Comparison of ENCODE assay signal across 24 cellular contexts in genomic region chr4:152614337-152614736, GRCh38.
DNase-seq lines count a peak whose midpoint lies in the region; ATAC-seq and TF ChIP-seq lines count a peak whose summit lies in the region.
"Had no signal": no experiment of that assay in that cellular context is flagged by ENCODE, and none has a peak within 500 bp of the region (broad histone marks: within the 10 kb centered on the region; RNA-seq: fewer than 3 reads in every experiment).

No MANE protein-coding gene starts in this region.

- TF ChIP-seq EP300 in SK-N-SH (IDR thresholded peaks at IDR 0.05; ENCODE audit: borderline replicate concordance in 1 of 2, low read depth in 1 of 2, low read length in 1 of 2), result no peak

- H3K4me2 ChIP-seq in SK-N-SH, result no peak overlapping the region

- H3K4me3 ChIP-seq in epithelial cell of esophagus (ENCODE audit: low read length) (no peak overlapping the region), SK-N-SH (ENCODE audit: low read depth in 2 of 2, low read length in 1 of 2) (no peak overlapping the region)
- H3K4me3 ChIP-seq: body of pancreas, gastroesophageal sphincter had no signal

- H2AFZ ChIP-seq in SK-N-SH (ENCODE audit: low read depth), result no peak overlapping the region

- no peak for TF ChIP-seq CTCF in epithelial cell of esophagus (IDR thresholded peaks at IDR 0.05; ENCODE audit: insufficient read depth, low read depth, low read length, missing control alignments)
- no peak for TF ChIP-seq CTCF in SK-N-SH (IDR thresholded peaks at IDR 0.05)
- no peak for TF ChIP-seq CTCF in GM13976 (IDR thresholded peaks at IDR 0.05; ENCODE audit: borderline replicate concordance, control extremely low read depth, extremely low read depth, insufficient read depth, missing control alignments)

- CTCF ChIA-PET in SK-N-SH (lab: Yijun Ruan, JAX), result interaction anchor here (0.9 kb wide), 1 partner anchor 122 kb away, joined by 3 read pairs; no protein-coding TSS in a partner anchor

- H3K9me3 ChIP-seq in SK-N-SH, result no peaks in the 10 kb centered on the region
- H3K9me3 ChIP-seq: body of pancreas, gastroesophageal sphincter had no signal

- POLR2A ChIA-PET in SK-N-SH (lab: Yijun Ruan, JAX), result no interaction called here

- no peaks in the 10 kb centered on the region for H3K36me3 ChIP-seq in SK-N-SH (replicated peaks in 1 of 2; ENCODE audit: control insufficient read depth in 1 of 2, insufficient read depth in 2 of 2, low read length in 1 of 2)
- H3K36me3 ChIP-seq: gastroesophageal sphincter had no signal

- no peak for ATAC-seq in HG03196 (IDR thresholded peaks at IDR 0.05; ENCODE audit: unreplicated experiment)
- ATAC-seq: body of pancreas, gastroesophageal sphincter, natural killer cell had no signal

- no peaks in the 10 kb centered on the region for H4K20me1 ChIP-seq in SK-N-SH (ENCODE audit: insufficient read depth)

- 43% methylated on average over 3 of the region's 5 CpGs for WGBS in SK-N-SH (ENCODE audit: low lambda C conversion rate)

- no peak overlapping the region for H3K27ac ChIP-seq in SK-N-SH (ENCODE audit: low read depth in 2 of 2, low read length in 1 of 2)
- H3K27ac ChIP-seq: body of pancreas, gastroesophageal sphincter had no signal

- no peak for TF ChIP-seq RAD21 in SK-N-SH (IDR thresholded peaks at IDR 0.05; ENCODE audit: low read length)

- no peaks in the 10 kb centered on the region for H3F3A ChIP-seq in SK-N-SH (replicated peaks; ENCODE audit: insufficient read depth)

- in situ Hi-C loops in GM13976 (cut with MboI; ENCODE audit: low sequenced_read_pairs, unreplicated experiment), result no loop called here

- intact Hi-C loops in posterior vena cava (cut with DNase I), result no loop called here

- peak; percentile 57 for DNase-seq in COLO829 (ENCODE audit: low spot score)
- DNase-seq in M059J (ENCODE audit: low read depth), result peak; percentile 34
- peak; percentile 86 for DNase-seq in epithelial cell of esophagus (ENCODE audit: low read depth)
- peak; percentile 56 for DNase-seq in posterior vena cava (ENCODE audit: low spot score)
- no peak for DNase-seq in SK-N-SH
- no peak for DNase-seq in cortex of kidney (lab: John Stamatoyannopoulos, UW)
- DNase-seq in GM13976 (ENCODE audit: low spot score), result no peak
- DNase-seq: activated CD4-positive, alpha-beta memory T cell treated with anti-CD3 and anti-CD28 coated beads, Interleukin-2, amount 10 ng/mL, durations not matched to agents 7 days and 5 days; activated CD8-positive, alpha-beta memory T cell treated with anti-CD3 and anti-CD28 coated beads, Interleukin-2, amount 50 U/mL, for 48 hours; activated naive CD4-positive, alpha-beta T cell treated with anti-CD3 and anti-CD28 coated beads, Interleukin-2, amount 10 ng/mL, durations not matched to agents 7 days and 5 days; AML-193; body of pancreas; CD4-positive, alpha-beta T cell; cerebellar nuclear complex; natural killer cell; NCI-H1105; NCI-H2029; NCI-H2227 treated with DMSO at 0.1 percent for 48 hours; NCI-H526; occipital lobe; Right ventricle myocardium superior; stimulated activated CD4-positive, alpha-beta T cell treated with anti-CD3 and anti-CD28 coated beads, Interleukin-4, amount 100 ng/mL, for 4 hours had no signal

- no peak overlapping the region for H3K9ac ChIP-seq in SK-N-SH

- no peaks in the 10 kb centered on the region for H3K9me2 ChIP-seq in SK-N-SH

- H3K79me2 ChIP-seq in SK-N-SH (ENCODE audit: insufficient read depth), result no peaks in the 10 kb centered on the region

- H3K27me3 ChIP-seq in SK-N-SH (ENCODE audit: insufficient read depth), result no peaks in the 10 kb centered on the region
- H3K27me3 ChIP-seq: body of pancreas had no signal

- no peaks in the 10 kb centered on the region for H3K4me1 ChIP-seq in SK-N-SH (ENCODE audit: control insufficient read depth in 1 of 2, insufficient read depth in 2 of 2, low read depth in 1 of 2, low read length in 1 of 2)
- H3K4me1 ChIP-seq: body of pancreas, gastroesophageal sphincter had no signal

TF ChIP-seq in SK-N-SH, 30 proteins besides CTCF, POLR2A, EP300 and RAD21:
- no peak for TF ChIP-seq GABPA (IDR thresholded peaks at IDR 0.05; ENCODE audit: low read depth)
- TF ChIP-seq POLR2AphosphoS5 (IDR thresholded peaks at IDR 0.05; ENCODE audit: low read depth, low read length), result no peak
- no peak for TF ChIP-seq IRF3 (IDR thresholded peaks at IDR 0.05; ENCODE audit: low read depth, low read length)
- no peak for TF ChIP-seq YY1 (IDR thresholded peaks at IDR 0.05; ENCODE audit: low read depth)
- no peak for TF ChIP-seq NFIC (IDR thresholded peaks at IDR 0.05; ENCODE audit: borderline replicate concordance)
- no peak for TF ChIP-seq TEAD4 (IDR thresholded peaks at IDR 0.05; ENCODE audit: borderline replicate concordance, insufficient read depth)
- no peak for TF ChIP-seq ELF1 (IDR thresholded peaks at IDR 0.05)

Comparison
In these comparisons a context has a peak if more than half of its experiments do, and no peak if none do; other contexts are left out.
1. DNase-seq: peak in COLO829 (single experiment), M059J (single experiment), epithelial cell of esophagus (single experiment) and posterior vena cava (single experiment); none in SK-N-SH (single experiment), cortex of kidney (single experiment) and GM13976 (single experiment).